ENCODE assay signal across 9 cellular contexts in the genomic region with DNA sequence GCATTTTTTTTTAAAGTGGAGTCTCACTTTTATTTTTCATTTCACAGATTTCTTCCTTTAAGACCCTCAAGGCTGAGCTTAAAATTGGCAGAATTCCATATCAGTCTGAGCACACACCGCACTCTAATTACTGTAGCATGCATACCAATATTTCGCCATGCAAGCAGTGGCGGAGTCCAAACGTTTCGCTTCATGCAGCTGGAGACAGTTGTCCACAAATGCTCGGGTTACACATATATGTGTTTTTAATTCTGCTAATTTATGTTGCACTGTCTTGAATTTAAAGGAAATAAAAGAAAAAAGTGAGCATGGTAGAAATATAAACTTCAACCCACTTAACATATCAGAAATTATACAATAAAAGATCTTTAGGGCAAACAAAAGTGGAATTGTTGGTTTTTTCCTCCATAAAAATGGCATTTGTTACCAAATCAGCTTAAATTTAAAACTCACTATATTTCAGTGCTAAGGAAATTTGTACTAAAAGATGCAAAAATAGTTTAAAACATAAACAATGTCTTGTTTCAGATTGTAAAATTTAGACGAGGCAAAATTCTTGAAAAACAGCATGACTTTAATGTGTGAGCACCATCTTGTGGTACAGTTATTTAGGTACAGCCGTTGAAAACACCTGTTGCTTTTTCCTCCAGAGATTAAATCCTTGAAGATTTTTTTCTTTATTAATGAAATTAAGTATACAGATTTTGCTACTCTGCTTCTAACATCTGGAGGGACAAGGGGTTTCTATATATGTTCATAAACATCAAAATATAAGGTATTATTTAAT. TPM values are rescaled to one million over a fixed set of nuclear protein-coding genes. Genes with fewer than 3 reads are reported as not detected.
DNase-seq lines count a peak whose midpoint lies in the region; ATAC-seq, FAIRE-seq and TF ChIP-seq lines count a peak whose summit lies in the region.
"Had no signal": no experiment of that assay in that cellular context is flagged by ENCODE, and none has a peak within 500 bp of the region (broad histone marks: within the 10 kb centered on the region; RNA-seq: fewer than 3 reads in every experiment).

No MANE protein-coding gene starts in this region.

- no peaks in the 10 kb centered on the region for H3K79me1 ChIP-seq in H9 (ENCODE audit: insufficient read depth, low read depth, low read length, poor library complexity, severe bottlenecking)

- in situ Hi-C loops in astrocyte of the spinal cord (cut with HindIII; ENCODE audit: low sequenced_read_pairs): no loop called here

- H3K27ac ChIP-seq in H9 (ENCODE audit: insufficient read length, low read depth, low read length): no peak overlapping the region
- peak overlapping the region; percentile 7 to 68 for H3K27ac ChIP-seq in kidney (ENCODE audit: low read depth in 2 of 2, low read length in 2 of 2)
- H3K27ac ChIP-seq in thoracic aorta: no peak overlapping the region

- H3K4me2 ChIP-seq in H9 (ENCODE audit: insufficient read depth, insufficient read length, low read length): no peak overlapping the region

- H3K9ac ChIP-seq in H9 (ENCODE audit: extremely low read depth, insufficient read length, low read length): no peak overlapping the region
- H3K9ac ChIP-seq in kidney (ENCODE audit: low read length in 2 of 2): peak overlapping the region in 1 of 2 donors; percentile 38

- H3K27me3 ChIP-seq in H9 (ENCODE audit: insufficient read depth, low read length) (no peaks in the 10 kb centered on the region), thoracic aorta (replicated peaks; ENCODE audit: insufficient read depth) (no peaks in the 10 kb centered on the region)

- no peak overlapping the region for H2BK12ac ChIP-seq in H9 (ENCODE audit: insufficient read length, low read depth, low read length)

- H3K4me3 ChIP-seq in astrocyte of the spinal cord (ENCODE audit: low read depth, low read length) (peak overlapping the region; percentile 30), kidney (ENCODE audit: low read length in 2 of 2) (peak overlapping the region; percentile 53 to 64), thoracic aorta (no peak overlapping the region)

- no peaks in the 10 kb centered on the region for H3K27me3 Mint-ChIP-seq in H9 (ENCODE audit: low read depth)

- H2AFZ ChIP-seq in H9 (ENCODE audit: low read length): no peak overlapping the region

- H3K79me2 ChIP-seq in H9 (ENCODE audit: insufficient read depth, low read length): no peaks in the 10 kb centered on the region

- H2BK15ac ChIP-seq in H9 (ENCODE audit: low read depth, low read length): no peak overlapping the region

- H3K4me3 Mint-ChIP-seq in H9: no peak overlapping the region
- H3K4me3 Mint-ChIP-seq: memory B cell had no signal

- ATAC-seq in thoracic aorta (ENCODE audit: insufficient number of reproducible peaks, low FRiP score, low read depth) (no peak), GM21390 (IDR thresholded peaks at IDR 0.05; ENCODE audit: unreplicated experiment) (no peak), HG03442 (IDR thresholded peaks at IDR 0.05; ENCODE audit: unreplicated experiment) (no peak)

- no peak overlapping the region for H3T11ph ChIP-seq in H9 (ENCODE audit: low read length)

- no peaks in the 10 kb centered on the region for H3K36me3 ChIP-seq in kidney (ENCODE audit: control insufficient read depth in 1 of 2, insufficient read depth in 2 of 2, low read length in 2 of 2)
- H3K36me3 ChIP-seq in thoracic aorta: peaks cover 7% of the 10 kb centered on the region

- H3K36me3 Mint-ChIP-seq in H9 (ENCODE audit: insufficient read depth in 1 of 3, low read depth in 3 of 3): no peaks in the 10 kb centered on the region
- H3K36me3 Mint-ChIP-seq: memory B cell had no signal

- H3K4me1 Mint-ChIP-seq in H9: no peaks in the 10 kb centered on the region
- H3K4me1 Mint-ChIP-seq: memory B cell had no signal

- no peak overlapping the region for H2AK5ac ChIP-seq in H9 (ENCODE audit: insufficient read length, low read length)

- H3K23ac ChIP-seq in H9 (ENCODE audit: insufficient read length, low read depth, low read length): no peak overlapping the region

- no CpG with 5 or more reads among the region's 8 CpGs for WGBS in H9 (ENCODE audit: extremely low coverage, insufficient read length, low lambda C conversion rate)

- H3K27ac Mint-ChIP-seq in H9: no peak overlapping the region
- H3K27ac Mint-ChIP-seq: memory B cell had no signal

- H3K4me1 ChIP-seq in H9 (ENCODE audit: insufficient read depth, low read length) (no peaks in the 10 kb centered on the region), kidney (ENCODE audit: control insufficient read depth in 1 of 2, insufficient read depth in 1 of 2, low read depth in 1 of 2, low read length in 2 of 2) (peaks cover 0 to 34% of the 10 kb centered on the region in 2 donors), thoracic aorta (ENCODE audit: control insufficient read depth in 1 of 2, low read depth in 2 of 2) (peaks cover 6 to 7% of the 10 kb centered on the region in 2 donors)

- TF ChIP-seq CTCF in H9 (conservative IDR thresholded peaks at IDR 0.05) (peak; percentile 87), astrocyte of the spinal cord (IDR thresholded peaks at IDR 0.05; ENCODE audit: low read depth, low read length) (peak; percentile 57), kidney (IDR thresholded peaks at IDR 0.05; ENCODE audit: borderline replicate concordance, extremely low read depth, insufficient read depth) (peak; percentile 74), thoracic aorta (IDR thresholded peaks at IDR 0.05) (peak; percentile 46)

- no peak overlapping the region for H3K14ac ChIP-seq in H9 (ENCODE audit: insufficient read depth, low read length)

- no peak overlapping the region for H2BK5ac ChIP-seq in H9 (ENCODE audit: insufficient read length, low read length)

- H2BK20ac ChIP-seq in H9 (ENCODE audit: low read depth, low read length, poor library complexity, severe bottlenecking): no peak overlapping the region

- peak; percentile 98 for FAIRE-seq in kidney (lab: Jason Lieb, UNC)

- H3K9me3 Mint-ChIP-seq in H9: no peaks in the 10 kb centered on the region
- H3K9me3 Mint-ChIP-seq: memory B cell had no signal

- H2BK120ac ChIP-seq in H9 (ENCODE audit: low read depth, low read length, poor library complexity, severe bottlenecking): no peak overlapping the region

- no peaks in the 10 kb centered on the region for H3K23me2 ChIP-seq in H9 (ENCODE audit: insufficient read length, low read depth, low read length, poor library complexity, severe bottlenecking)

- H4K8ac ChIP-seq in H9 (replicated peaks; ENCODE audit: insufficient read length, low read depth, low read length): no peak overlapping the region

- no peak overlapping the region for H4K91ac ChIP-seq in H9 (ENCODE audit: insufficient read length, low read depth, low read length)

- H4K20me1 ChIP-seq in H9 (ENCODE audit: control insufficient read depth, insufficient read depth, insufficient read length): no peaks in the 10 kb centered on the region

- intact Hi-C loops in kidney (cut with DNase I): loop anchor here (5.0 kb wide), 1 partner anchor 213 kb away; no protein-coding TSS in a partner anchor

- DNase-seq in D341Med (ENCODE audit: low spot score) (peak; percentile 44), H9 (no peak), NCI-H345 treated with DMSO at 0.1 percent for 48 hours (lab: John Stamatoyannopoulos, UW; ENCODE audit: unreplicated experiment) (peak; percentile 49), astrocyte of the spinal cord (ENCODE audit: low read depth, low spot score) (peak; percentile 64), kidney (no peak), thoracic aorta (ENCODE audit: low spot score) (no peak)

- no peak overlapping the region for H3K18ac ChIP-seq in H9 (ENCODE audit: insufficient read length, low read depth, low read length)

- H3K4ac ChIP-seq in H9 (ENCODE audit: low read depth, low read length): no peak overlapping the region

- no peak overlapping the region for H3K56ac ChIP-seq in H9 (ENCODE audit: insufficient read length, low read depth, low read length)

- H3K9me3 ChIP-seq in H9 (ENCODE audit: control insufficient read depth, low read depth, low read length): no peaks in the 10 kb centered on the region
- no peaks in the 10 kb centered on the region for H3K9me3 ChIP-seq in kidney (ENCODE audit: control insufficient read depth in 1 of 2, low read length in 2 of 2)
- no peaks in the 10 kb centered on the region for H3K9me3 ChIP-seq in thoracic aorta

- no peak overlapping the region for H4K5ac ChIP-seq in H9 (ENCODE audit: insufficient read length, low read depth, low read length)

RNA-seq across cellular contexts. Expression of gene KANSL1L, which starts 24.1 kb away (rescaled TPM):
- total RNA-seq in H9 (2021): 7.7 and 8.2 TPM in 2 replicates
- 65.4 TPM for total RNA-seq in kidney
- 11.6 TPM for polyA plus RNA-seq in kidney (ENCODE audit: insufficient read depth, low read depth, low replicate concordance)
- 10 to 100 TPM; 35.1 to 77.2 TPM for total RNA-seq in thoracic aorta

RNA-seq across cellular contexts. Expression of gene ACADL, which starts 30.0 kb away (rescaled TPM):
- 0.24 and 0.26 TPM in 2 replicates for total RNA-seq in H9 (2021)
- 21.1 TPM for total RNA-seq in kidney
- polyA plus RNA-seq in kidney (ENCODE audit: insufficient read depth, low read depth, low replicate concordance): 15.7 TPM
- 100 to 1,000 TPM in 1 of 2 donors, 10 to 100 TPM in 1; 51.6 to 132 TPM for total RNA-seq in thoracic aorta

Comparison
In these comparisons a context has a peak if more than half of its experiments do, and no peak if none do; other contexts are left out.
1. DNase-seq: peak in D341Med (single experiment), NCI-H345 treated with DMSO at 0.1 percent for 48 hours (single experiment) and astrocyte of the spinal cord (single experiment); none in H9 (single experiment), kidney (single experiment) and thoracic aorta (single experiment).
2. H3K27ac ChIP-seq: peak in kidney (2 of 2); none in H9 (single experiment) and thoracic aorta (0 of 2).
3. RNA of gene ACADL, which starts 30.0 kb away (total RNA-seq): 51.6 to 132 TPM in thoracic aorta and 21.1 TPM in kidney (single experiment); 0.24 to 0.26 TPM in H9; every median in the first group is over 10 times any median in the second.
4. Peak in every context shown above with its lines, with median percentiles within 50 percentile points of each other: CTCF ChIP-seq.